Comparison of ENCODE assay signal across 15 cellular contexts in genomic region chr1:4752059-4752458, GRCh38.
DNase-seq lines count a peak whose midpoint lies in the region; ATAC-seq, FAIRE-seq and TF ChIP-seq lines count a peak whose summit lies in the region.
"Had no signal": no experiment of that assay in that cellular context is flagged by ENCODE, and none has a peak within 500 bp of the region (broad histone marks: within the 10 kb centered on the region; RNA-seq: fewer than 3 reads in every experiment).

No MANE protein-coding gene starts in this region.

- H4K20me1 ChIP-seq in K562 (replicated peaks; ENCODE audit: control insufficient read depth, insufficient read depth, low read length): no peaks in the 10 kb centered on the region
- H4K20me1 ChIP-seq: BLaER1 had no signal

- no peak overlapping the region for H3K27ac ChIP-seq in K562 (ENCODE audit: extremely low read depth, low read depth, low read length)
- H3K27ac ChIP-seq: BLaER1, HL-60 had no signal

- no peak overlapping the region for H3K4me3 ChIP-seq in K562
- H3K4me3 ChIP-seq: BLaER1 had no signal

- H3K9me1 ChIP-seq in K562 (ENCODE audit: control insufficient read depth, insufficient read depth, low read length): no peaks in the 10 kb centered on the region

- TF ChIP-seq POLR2A in K562 (conservative IDR thresholded peaks at IDR 0.05): no peak

- TF ChIP-seq RAD21 in K562 (CRISPR knock-in tag; conservative IDR thresholded peaks at IDR 0.05 in 1 of 2, IDR thresholded peaks at IDR 0.05 in 1 of 2): no peak

- no peak for FAIRE-seq in K562 (lab: Jason Lieb, UNC)
- FAIRE-seq: GM12892 had no signal

- H3K4me2 ChIP-seq in K562 (ENCODE audit: insufficient read depth, low read length): no peak overlapping the region
- H3K4me2 ChIP-seq: BLaER1 had no signal

- H3K27me3 ChIP-seq in K562 (ENCODE audit: control insufficient read depth in 2 of 2, insufficient read depth in 2 of 2, low read length in 2 of 2): peaks cover 0 to 4% of the 10 kb centered on the region in 2 experiments; a peak in 1 of 5 replicates
- H3K27me3 ChIP-seq: BLaER1 had no signal

- no peak overlapping the region for H3K9ac ChIP-seq in K562 (ENCODE audit: insufficient read depth in 1 of 2, low read depth in 2 of 2, low read length in 2 of 2)
- H3K9ac ChIP-seq: BLaER1 had no signal

- no TSS peak for BruUV-seq in K562 (replicated peaks; lab: Mats Ljungman, UMichigan)

- no peaks in the 10 kb centered on the region for H3K36me3 ChIP-seq in K562 (ENCODE audit: control insufficient read depth, insufficient read depth, low read length)
- H3K36me3 ChIP-seq: BLaER1 had no signal

- TF ChIP-seq EP300 in K562 (IDR thresholded peaks at IDR 0.05; ENCODE audit: low read length): no peak

- H3K4me1 ChIP-seq in K562 (replicated peaks in 1 of 2; ENCODE audit: control insufficient read depth in 2 of 2, insufficient read depth in 2 of 2, low read length in 2 of 2): no peaks in the 10 kb centered on the region
- H3K4me1 ChIP-seq: BLaER1, Caco-2 had no signal

- 0% methylated on average over 4 of the region's 4 CpGs for WGBS in K562 (ENCODE audit: insufficient coverage, low coverage, missing lambda C conversion rate)

- intact Hi-C loops in K562 (cut with micrococcal nuclease): no loop called here

- CTCF ChIA-PET in K562 (lab: Yijun Ruan, JAX; ENCODE audit: low intra/inter-chr PET ratio): no interaction called here

- no peak overlapping the region for H2AFZ ChIP-seq in K562 (ENCODE audit: low read depth, low read length)

- POLR2A ChIA-PET in K562 (lab: Yijun Ruan, JAX): no interaction called here

- no peak for TF ChIP-seq CTCF in K562 (IDR thresholded peaks at IDR 0.05 in 2 of 3, conservative IDR thresholded peaks at IDR 0.05 in 1 of 3; ENCODE audit: insufficient read depth in 2 of 3, low read depth in 1 of 3, low read length in 3 of 3)

- H3K79me2 ChIP-seq in K562 (ENCODE audit: control insufficient read depth, insufficient read depth, low read length): no peaks in the 10 kb centered on the region

- in situ Hi-C loops in K562 (cut with MboI): no loop called here

- ATAC-seq in K562: no peak

- no peaks in the 10 kb centered on the region for H3K9me3 ChIP-seq in K562 (replicated peaks; ENCODE audit: control insufficient read depth, insufficient read depth, low read depth, low read length)
- H3K9me3 ChIP-seq: Caco-2 had no signal

- no peak for DNase-seq in K562 (ENCODE audit: extremely low read depth in 1 of 4, low spot score in 3 of 4)
- DNase-seq in left kidney (ENCODE audit: low read depth, low spot score): peak; percentile 40
- DNase-seq in putamen (ENCODE audit: low spot score): peak; percentile 74
- DNase-seq in A172 (ENCODE audit: low spot score): no peak
- no peak for DNase-seq in NCI-H524 treated with DMSO at 0.1 percent for 48 hours (lab: John Stamatoyannopoulos, UW)
- DNase-seq in NCI-H2196 (lab: John Stamatoyannopoulos, UW; ENCODE audit: unreplicated experiment): no peak
- no peak for DNase-seq in SKM-1 treated with dmso at 0.1 percent for 144 hours (lab: John Stamatoyannopoulos, UW; ENCODE audit: unreplicated experiment)
- DNase-seq: Caco-2, DND-41, GDM1, HCEC 1CT, HFFc6 had no signal

TF ChIP-seq in K562, 482 proteins besides CTCF, POLR2A, EP300 and RAD21:
- TF ChIP-seq ZNF263 (CRISPR knock-in tag; IDR thresholded peaks at IDR 0.05; ENCODE audit: borderline replicate concordance): peak; percentile 68
- TF ChIP-seq, protein P1, sequence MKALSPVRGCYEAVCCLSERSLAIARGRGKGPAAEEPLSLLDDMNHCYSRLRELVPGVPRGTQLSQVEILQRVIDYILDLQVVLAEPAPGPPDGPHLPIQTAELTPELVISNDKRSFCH (CRISPR knock-in tag; IDR thresholded peaks at IDR 0.05): no peak
- TF ChIP-seq, protein P1 (tag; IDR thresholded peaks at IDR 0.05): no peak
TF ChIP-seq in K562: peak in this region for 1.

Comparison
In these comparisons a context has a peak if more than half of its experiments do, and no peak if none do; other contexts are left out.
1. DNase-seq: peak in left kidney (single experiment) and putamen (single experiment); none in K562 (0 of 4), A172 (single experiment), NCI-H524 treated with DMSO at 0.1 percent for 48 hours (single experiment), NCI-H2196 (single experiment) and SKM-1 treated with dmso at 0.1 percent for 144 hours (single experiment).